ENCODE assay signal across 1 cellular context in the genomic region with DNA sequence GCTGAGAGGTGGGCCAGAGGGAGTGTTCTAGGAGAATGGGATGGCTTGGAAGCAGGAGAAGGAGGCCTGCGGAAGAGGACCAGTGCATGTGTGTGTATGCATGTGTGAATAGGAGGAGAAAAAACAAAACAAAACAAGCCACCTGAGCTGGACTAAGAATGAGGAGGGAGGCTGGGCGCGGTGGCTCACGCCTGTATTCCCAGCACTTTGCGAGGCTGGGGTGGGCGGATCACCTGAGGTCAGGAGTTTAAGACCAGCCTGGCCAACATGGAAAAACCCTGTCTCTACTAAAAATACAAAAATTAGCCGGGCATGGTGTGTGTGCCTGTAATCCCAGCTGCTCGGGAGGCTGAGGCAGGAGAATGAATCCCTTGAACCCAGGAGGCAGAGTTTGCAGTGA. TPM values are rescaled to one million over a fixed set of nuclear protein-coding genes. Genes with fewer than 3 reads are reported as not detected.
"Had no signal": no experiment of that assay in that cellular context is flagged by ENCODE, and none has a peak within 500 bp of the region (broad histone marks: within the 10 kb centered on the region; RNA-seq: fewer than 3 reads in every experiment).

No MANE protein-coding gene starts in this region.

RNA-seq across cellular contexts. Expression of a gene that starts 7.9 kb away (rescaled TPM):
- total RNA-seq: SJSA1 had no signal
